1 cellular context compared by ENCODE assay signal in the genomic region with DNA sequence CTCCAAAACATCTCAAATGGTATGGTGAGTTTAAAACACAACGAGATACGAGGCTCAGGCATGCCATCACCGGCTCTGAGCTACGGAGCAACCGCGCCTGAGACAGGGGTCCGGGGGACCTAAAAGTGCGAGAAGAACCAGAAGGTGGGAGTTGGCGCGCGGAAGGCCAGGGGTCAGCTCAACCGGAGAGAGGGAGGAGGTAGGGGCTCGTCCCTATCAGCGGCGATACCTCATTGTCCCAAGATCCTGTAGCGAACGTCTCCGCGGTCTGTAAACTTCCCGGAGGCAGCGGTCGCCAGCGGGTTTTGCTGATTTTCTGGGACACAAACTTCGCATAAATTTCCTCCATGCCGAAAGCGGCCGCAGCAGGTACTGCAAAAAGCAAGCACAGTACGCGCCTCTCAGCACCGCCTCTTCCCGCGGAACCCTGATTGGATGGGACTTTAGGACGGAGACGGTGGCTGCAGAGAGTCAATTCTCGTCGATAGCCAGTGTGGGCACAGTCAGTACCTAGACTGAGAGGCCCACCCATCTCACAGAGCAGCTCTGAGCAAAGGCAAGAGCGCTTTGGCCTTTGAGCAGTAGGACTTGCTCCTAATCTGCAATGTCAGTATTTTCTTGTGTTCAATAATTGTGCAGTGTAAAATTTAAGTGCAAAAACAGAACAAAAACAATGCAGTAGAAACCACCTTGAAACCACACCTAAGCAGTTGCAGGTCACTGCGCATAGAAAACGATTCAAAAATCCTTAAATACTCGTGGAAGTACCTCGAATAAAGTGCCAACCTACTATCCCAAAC.
TF ChIP-seq lines count a peak whose summit lies in the region.

A gene with protein sequence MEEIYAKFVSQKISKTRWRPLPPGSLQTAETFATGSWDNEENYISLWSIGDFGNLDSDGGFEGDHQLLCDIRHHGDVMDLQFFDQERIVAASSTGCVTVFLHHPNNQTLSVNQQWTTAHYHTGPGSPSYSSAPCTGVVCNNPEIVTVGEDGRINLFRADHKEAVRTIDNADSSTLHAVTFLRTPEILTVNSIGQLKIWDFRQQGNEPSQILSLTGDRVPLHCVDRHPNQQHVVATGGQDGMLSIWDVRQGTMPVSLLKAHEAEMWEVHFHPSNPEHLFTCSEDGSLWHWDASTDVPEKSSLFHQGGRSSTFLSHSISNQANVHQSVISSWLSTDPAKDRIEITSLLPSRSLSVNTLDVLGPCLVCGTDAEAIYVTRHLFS (minus strand): TSS at position 383 of the 800 bp plus-strand sequence. CDS start 34 bp downstream, at position 349.

TF ChIP-seq in K562, 482 proteins besides CTCF, POLR2A, EP300 and RAD21 (continued from another document and continues in another):
- TF ChIP-seq, protein P1, sequence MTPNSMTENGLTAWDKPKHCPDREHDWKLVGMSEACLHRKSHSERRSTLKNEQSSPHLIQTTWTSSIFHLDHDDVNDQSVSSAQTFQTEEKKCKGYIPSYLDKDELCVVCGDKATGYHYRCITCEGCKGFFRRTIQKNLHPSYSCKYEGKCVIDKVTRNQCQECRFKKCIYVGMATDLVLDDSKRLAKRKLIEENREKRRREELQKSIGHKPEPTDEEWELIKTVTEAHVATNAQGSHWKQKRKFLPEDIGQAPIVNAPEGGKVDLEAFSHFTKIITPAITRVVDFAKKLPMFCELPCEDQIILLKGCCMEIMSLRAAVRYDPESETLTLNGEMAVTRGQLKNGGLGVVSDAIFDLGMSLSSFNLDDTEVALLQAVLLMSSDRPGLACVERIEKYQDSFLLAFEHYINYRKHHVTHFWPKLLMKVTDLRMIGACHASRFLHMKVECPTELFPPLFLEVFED (CRISPR knock-in tag; conservative IDR thresholded peaks at IDR 0.05), result no peak
- TF ChIP-seq SMAD2 (IDR thresholded peaks at IDR 0.05; ENCODE audit: low read depth, low read length) (no peak), POLR2AphosphoS2 (IDR thresholded peaks at IDR 0.05; ENCODE audit: low read length) (no peak), STAT5B (CRISPR knock-in tag; IDR thresholded peaks at IDR 0.05) (no peak), HCFC1 (IDR thresholded peaks at IDR 0.05; ENCODE audit: low read depth, low read length) (peak; percentile 73), ZNF408 (CRISPR knock-in tag; IDR thresholded peaks at IDR 0.05; ENCODE audit: low read depth) (no peak), POLR2B (IDR thresholded peaks at IDR 0.05; ENCODE audit: low read depth, partially characterized antibody) (peak; percentile 86), RBM39 (optimal IDR thresholded peaks at IDR 0.05; ENCODE audit: low read depth, low read length) (peak; percentile 31), ZC3H8 (IDR thresholded peaks at IDR 0.05) (no peak), U2AF2 (optimal IDR thresholded peaks at IDR 0.05; ENCODE audit: low read depth, low read length) (no peak), CSDE1 (IDR thresholded peaks at IDR 0.05) (no peak), CBX2 (IDR thresholded peaks at IDR 0.05; ENCODE audit: insufficient read depth, low read length, poor library complexity, severe bottlenecking) (no peak), HIVEP1 (CRISPR knock-in tag; IDR thresholded peaks at IDR 0.05) (no peak), U2AF1 (optimal IDR thresholded peaks at IDR 0.05; ENCODE audit: low read depth, low read length) (no peak), CHD2 (IDR thresholded peaks at IDR 0.05; ENCODE audit: low read depth, low read length) (peak; percentile 67; the same call in 1 of the 2 replicates), TAF7 (tag; IDR thresholded peaks at IDR 0.05) (no peak), MCM5 (IDR thresholded peaks at IDR 0.05; ENCODE audit: low read depth) (no peak), FOSL1 (tag; conservative IDR thresholded peaks at IDR 0.05) (no peak; the same call in 1 of the 2 replicates), KDM5B (IDR thresholded peaks at IDR 0.05; ENCODE audit: insufficient replicate concordance, low read depth, low read length) (peak; percentile 65), TEAD4 (IDR thresholded peaks at IDR 0.05; ENCODE audit: low read length) (no peak), TEAD4 (CRISPR knock-in tag; IDR thresholded peaks at IDR 0.05; ENCODE audit: borderline replicate concordance) (no peak), ZNF583 (CRISPR knock-in tag; IDR thresholded peaks at IDR 0.05) (peak; percentile 75; the same call in 1 of the 2 replicates), NFRKB (IDR thresholded peaks at IDR 0.05; ENCODE audit: low read depth) (peak; percentile 41; the same call in 1 of the 2 replicates), ZNF551 (CRISPR knock-in tag; IDR thresholded peaks at IDR 0.05) (no peak), NEUROD1 (IDR thresholded peaks at IDR 0.05; ENCODE audit: borderline replicate concordance, low read depth, low read length, partially characterized antibody) (peak; percentile 90), ZNF584 (CRISPR knock-in tag; IDR thresholded peaks at IDR 0.05; ENCODE audit: low read depth) (no peak), ZNF76 (CRISPR knock-in tag; IDR thresholded peaks at IDR 0.05; ENCODE audit: borderline replicate concordance) (no peak), HSF4 (CRISPR knock-in tag; IDR thresholded peaks at IDR 0.05; ENCODE audit: borderline replicate concordance) (no peak), NELFE (IDR thresholded peaks at IDR 0.05; ENCODE audit: insufficient read depth, insufficient read length) (no peak)
- TF ChIP-seq, protein P2, sequence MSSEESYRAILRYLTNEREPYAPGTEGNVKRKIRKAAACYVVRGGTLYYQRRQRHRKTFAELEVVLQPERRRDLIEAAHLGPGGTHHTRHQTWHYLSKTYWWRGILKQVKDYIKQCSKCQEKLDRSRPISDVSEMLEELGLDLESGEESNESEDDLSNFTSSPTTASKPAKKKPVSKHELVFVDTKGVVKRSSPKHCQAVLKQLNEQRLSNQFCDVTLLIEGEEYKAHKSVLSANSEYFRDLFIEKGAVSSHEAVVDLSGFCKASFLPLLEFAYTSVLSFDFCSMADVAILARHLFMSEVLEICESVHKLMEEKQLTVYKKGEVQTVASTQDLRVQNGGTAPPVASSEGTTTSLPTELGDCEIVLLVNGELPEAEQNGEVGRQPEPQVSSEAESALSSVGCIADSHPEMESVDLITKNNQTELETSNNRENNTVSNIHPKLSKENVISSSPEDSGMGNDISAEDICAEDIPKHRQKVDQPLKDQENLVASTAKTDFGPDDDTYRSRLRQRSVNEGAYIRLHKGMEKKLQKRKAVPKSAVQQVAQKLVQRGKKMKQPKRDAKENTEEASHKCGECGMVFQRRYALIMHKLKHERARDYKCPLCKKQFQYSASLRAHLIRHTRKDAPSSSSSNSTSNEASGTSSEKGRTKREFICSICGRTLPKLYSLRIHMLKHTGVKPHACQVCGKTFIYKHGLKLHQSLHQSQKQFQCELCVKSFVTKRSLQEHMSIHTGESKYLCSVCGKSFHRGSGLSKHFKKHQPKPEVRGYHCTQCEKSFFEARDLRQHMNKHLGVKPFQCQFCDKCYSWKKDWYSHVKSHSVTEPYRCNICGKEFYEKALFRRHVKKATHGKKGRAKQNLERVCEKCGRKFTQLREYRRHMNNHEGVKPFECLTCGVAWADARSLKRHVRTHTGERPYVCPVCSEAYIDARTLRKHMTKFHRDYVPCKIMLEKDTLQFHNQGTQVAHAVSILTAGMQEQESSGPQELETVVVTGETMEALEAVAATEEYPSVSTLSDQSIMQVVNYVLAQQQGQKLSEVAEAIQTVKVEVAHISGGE (CRISPR knock-in tag; IDR thresholded peaks at IDR 0.05), result peak in 1 of 3 experiments; percentile 55; a peak in 1 of 6 replicates
- TF ChIP-seq, protein P3, sequence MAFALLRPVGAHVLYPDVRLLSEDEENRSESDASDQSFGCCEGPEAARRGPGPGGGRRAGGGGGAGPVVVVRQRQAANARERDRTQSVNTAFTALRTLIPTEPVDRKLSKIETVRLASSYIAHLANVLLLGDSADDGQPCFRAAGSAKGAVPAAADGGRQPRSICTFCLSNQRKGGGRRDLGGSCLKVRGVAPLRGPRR (CRISPR knock-in tag; IDR thresholded peaks at IDR 0.05), result no peak
- TF ChIP-seq, protein P4, sequence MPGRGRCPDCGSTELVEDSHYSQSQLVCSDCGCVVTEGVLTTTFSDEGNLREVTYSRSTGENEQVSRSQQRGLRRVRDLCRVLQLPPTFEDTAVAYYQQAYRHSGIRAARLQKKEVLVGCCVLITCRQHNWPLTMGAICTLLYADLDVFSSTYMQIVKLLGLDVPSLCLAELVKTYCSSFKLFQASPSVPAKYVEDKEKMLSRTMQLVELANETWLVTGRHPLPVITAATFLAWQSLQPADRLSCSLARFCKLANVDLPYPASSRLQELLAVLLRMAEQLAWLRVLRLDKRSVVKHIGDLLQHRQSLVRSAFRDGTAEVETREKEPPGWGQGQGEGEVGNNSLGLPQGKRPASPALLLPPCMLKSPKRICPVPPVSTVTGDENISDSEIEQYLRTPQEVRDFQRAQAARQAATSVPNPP (IDR thresholded peaks at IDR 0.05; ENCODE audit: borderline replicate concordance, insufficient read depth, insufficient read length), result no peak
- TF ChIP-seq, protein P5, sequence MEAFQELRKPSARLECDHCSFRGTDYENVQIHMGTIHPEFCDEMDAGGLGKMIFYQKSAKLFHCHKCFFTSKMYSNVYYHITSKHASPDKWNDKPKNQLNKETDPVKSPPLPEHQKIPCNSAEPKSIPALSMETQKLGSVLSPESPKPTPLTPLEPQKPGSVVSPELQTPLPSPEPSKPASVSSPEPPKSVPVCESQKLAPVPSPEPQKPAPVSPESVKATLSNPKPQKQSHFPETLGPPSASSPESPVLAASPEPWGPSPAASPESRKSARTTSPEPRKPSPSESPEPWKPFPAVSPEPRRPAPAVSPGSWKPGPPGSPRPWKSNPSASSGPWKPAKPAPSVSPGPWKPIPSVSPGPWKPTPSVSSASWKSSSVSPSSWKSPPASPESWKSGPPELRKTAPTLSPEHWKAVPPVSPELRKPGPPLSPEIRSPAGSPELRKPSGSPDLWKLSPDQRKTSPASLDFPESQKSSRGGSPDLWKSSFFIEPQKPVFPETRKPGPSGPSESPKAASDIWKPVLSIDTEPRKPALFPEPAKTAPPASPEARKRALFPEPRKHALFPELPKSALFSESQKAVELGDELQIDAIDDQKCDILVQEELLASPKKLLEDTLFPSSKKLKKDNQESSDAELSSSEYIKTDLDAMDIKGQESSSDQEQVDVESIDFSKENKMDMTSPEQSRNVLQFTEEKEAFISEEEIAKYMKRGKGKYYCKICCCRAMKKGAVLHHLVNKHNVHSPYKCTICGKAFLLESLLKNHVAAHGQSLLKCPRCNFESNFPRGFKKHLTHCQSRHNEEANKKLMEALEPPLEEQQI (IDR thresholded peaks at IDR 0.05), result peak; percentile 80; the same call in 1 of the 2 replicates
- TF ChIP-seq, protein P6, sequence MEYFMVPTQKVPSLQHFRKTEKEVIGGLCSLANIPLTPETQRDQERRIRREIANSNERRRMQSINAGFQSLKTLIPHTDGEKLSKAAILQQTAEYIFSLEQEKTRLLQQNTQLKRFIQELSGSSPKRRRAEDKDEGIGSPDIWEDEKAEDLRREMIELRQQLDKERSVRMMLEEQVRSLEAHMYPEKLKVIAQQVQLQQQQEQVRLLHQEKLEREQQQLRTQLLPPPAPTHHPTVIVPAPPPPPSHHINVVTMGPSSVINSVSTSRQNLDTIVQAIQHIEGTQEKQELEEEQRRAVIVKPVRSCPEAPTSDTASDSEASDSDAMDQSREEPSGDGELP (CRISPR knock-in tag; IDR thresholded peaks at IDR 0.05; ENCODE audit: borderline replicate concordance), result peak; percentile 73; the same call in 1 of the 2 replicates
- TF ChIP-seq, protein P7, sequence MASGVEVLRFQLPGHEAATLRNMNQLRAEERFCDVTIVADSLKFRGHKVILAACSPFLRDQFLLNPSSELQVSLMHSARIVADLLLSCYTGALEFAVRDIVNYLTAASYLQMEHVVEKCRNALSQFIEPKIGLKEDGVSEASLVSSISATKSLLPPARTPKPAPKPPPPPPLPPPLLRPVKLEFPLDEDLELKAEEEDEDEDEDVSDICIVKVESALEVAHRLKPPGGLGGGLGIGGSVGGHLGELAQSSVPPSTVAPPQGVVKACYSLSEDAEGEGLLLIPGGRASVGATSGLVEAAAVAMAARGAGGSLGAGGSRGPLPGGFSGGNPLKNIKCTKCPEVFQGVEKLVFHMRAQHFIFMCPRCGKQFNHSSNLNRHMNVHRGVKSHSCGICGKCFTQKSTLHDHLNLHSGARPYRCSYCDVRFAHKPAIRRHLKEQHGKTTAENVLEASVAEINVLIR (CRISPR knock-in tag; IDR thresholded peaks at IDR 0.05), result no peak
- TF ChIP-seq, protein P8, sequence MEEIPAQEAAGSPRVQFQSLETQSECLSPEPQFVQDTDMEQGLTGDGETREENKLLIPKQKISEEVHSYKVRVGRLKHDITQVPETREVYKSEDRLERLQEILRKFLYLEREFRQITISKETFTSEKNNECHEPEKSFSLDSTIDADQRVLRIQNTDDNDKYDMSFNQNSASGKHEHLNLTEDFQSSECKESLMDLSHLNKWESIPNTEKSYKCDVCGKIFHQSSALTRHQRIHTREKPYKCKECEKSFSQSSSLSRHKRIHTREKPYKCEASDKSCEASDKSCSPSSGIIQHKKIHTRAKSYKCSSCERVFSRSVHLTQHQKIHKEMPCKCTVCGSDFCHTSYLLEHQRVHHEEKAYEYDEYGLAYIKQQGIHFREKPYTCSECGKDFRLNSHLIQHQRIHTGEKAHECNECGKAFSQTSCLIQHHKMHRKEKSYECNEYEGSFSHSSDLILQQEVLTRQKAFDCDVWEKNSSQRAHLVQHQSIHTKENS (CRISPR knock-in tag; IDR thresholded peaks at IDR 0.05), result no peak
- TF ChIP-seq, protein P9, sequence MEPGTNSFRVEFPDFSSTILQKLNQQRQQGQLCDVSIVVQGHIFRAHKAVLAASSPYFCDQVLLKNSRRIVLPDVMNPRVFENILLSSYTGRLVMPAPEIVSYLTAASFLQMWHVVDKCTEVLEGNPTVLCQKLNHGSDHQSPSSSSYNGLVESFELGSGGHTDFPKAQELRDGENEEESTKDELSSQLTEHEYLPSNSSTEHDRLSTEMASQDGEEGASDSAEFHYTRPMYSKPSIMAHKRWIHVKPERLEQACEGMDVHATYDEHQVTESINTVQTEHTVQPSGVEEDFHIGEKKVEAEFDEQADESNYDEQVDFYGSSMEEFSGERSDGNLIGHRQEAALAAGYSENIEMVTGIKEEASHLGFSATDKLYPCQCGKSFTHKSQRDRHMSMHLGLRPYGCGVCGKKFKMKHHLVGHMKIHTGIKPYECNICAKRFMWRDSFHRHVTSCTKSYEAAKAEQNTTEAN (CRISPR knock-in tag; IDR thresholded peaks at IDR 0.05), result no peak
- TF ChIP-seq, protein P10, sequence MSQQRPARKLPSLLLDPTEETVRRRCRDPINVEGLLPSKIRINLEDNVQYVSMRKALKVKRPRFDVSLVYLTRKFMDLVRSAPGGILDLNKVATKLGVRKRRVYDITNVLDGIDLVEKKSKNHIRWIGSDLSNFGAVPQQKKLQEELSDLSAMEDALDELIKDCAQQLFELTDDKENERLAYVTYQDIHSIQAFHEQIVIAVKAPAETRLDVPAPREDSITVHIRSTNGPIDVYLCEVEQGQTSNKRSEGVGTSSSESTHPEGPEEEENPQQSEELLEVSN (IDR thresholded peaks at IDR 0.05; ENCODE audit: borderline replicate concordance in 1 of 2, extremely low read depth in 1 of 2, insufficient read depth in 1 of 2, insufficient read length in 1 of 2, low read depth in 1 of 2, low read length in 1 of 2, poor library complexity in 1 of 2, severe bottlenecking in 1 of 2), result peak; percentile 46 to 81
- TF ChIP-seq, protein P11, sequence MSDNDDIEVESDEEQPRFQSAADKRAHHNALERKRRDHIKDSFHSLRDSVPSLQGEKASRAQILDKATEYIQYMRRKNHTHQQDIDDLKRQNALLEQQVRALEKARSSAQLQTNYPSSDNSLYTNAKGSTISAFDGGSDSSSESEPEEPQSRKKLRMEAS (CRISPR knock-in tag; IDR thresholded peaks at IDR 0.05), result peak; percentile 59; the same call in 1 of the 2 replicates
